In genomic region chr6:13935190-13935880, GRCh38 we compare ENCODE assay signal across 22 cellular contexts. TPM values are rescaled to one million over a fixed set of nuclear protein-coding genes. Genes with fewer than 3 reads are reported as not detected.
"Had no signal": no experiment of that assay in that cellular context is flagged by ENCODE, and none has a peak within 500 bp of the region (broad histone marks: within the 10 kb centered on the region; RNA-seq: fewer than 3 reads in every experiment).

No MANE protein-coding gene starts in this region.

- ATAC-seq: effector memory CD8-positive, alpha-beta T cell; gastroesophageal sphincter; left cardiac atrium; pancreas; right cardiac atrium; stimulated activated memory B cell treated with anti-CD40 and anti-IgM and Interleukin-4, amounts not matched to agents 10 μg/mL and 1 μg/mL and 100 μg/mL, for 72 hours; upper lobe of right lung had no signal

- FAIRE-seq: keratinocyte, pancreas had no signal

- H3K4me1 ChIP-seq: esophagus squamous epithelium, gastroesophageal sphincter, left ventricle myocardium inferior, pancreas, tibial artery, upper lobe of right lung, vagina had no signal

- DNase-seq: effector memory CD8-positive, alpha-beta T cell; esophagus squamous epithelium; foreskin fibroblast; glutamatergic neuron; immature natural killer cell; left cardiac atrium; left ventricle myocardium inferior; mesenchymal stem cell; midbrain; occipital lobe; pancreas; right cardiac atrium; stimulated activated CD4-positive, alpha-beta T cell treated with anti-CD3 and anti-CD28 coated beads, Interleukin-4, amount 100 ng/mL, for 1 hour; stimulated activated CD8-positive, alpha-beta memory T cell treated with anti-CD3 and anti-CD28 coated beads, Interleukin-4, amount 100 ng/mL, for 48 hours; tibial artery; upper lobe of right lung had no signal

- H3K36me3 ChIP-seq: esophagus squamous epithelium, gastroesophageal sphincter, left ventricle myocardium inferior, pancreas, tibial artery, upper lobe of right lung, vagina had no signal

- H3K4me2 ChIP-seq: smooth muscle cell had no signal

- H3K9me3 ChIP-seq: esophagus squamous epithelium, left ventricle myocardium inferior, pancreas, upper lobe of right lung, vagina had no signal

- H3K27ac ChIP-seq: esophagus squamous epithelium, gastroesophageal sphincter, left ventricle myocardium inferior, pancreas, tibial artery, upper lobe of right lung, vagina had no signal

- H3K27me3 ChIP-seq: pancreas, vagina had no signal

- H3K4me3 ChIP-seq: esophagus squamous epithelium, gastroesophageal sphincter, left ventricle myocardium inferior, lung, pancreas, smooth muscle cell, tibial artery, upper lobe of right lung, vagina had no signal

RNA-seq across cellular contexts. Expression of gene RNF182, which starts 10.6 kb away (rescaled TPM):
- total RNA-seq: left ventricle myocardium inferior had no signal
- polyA plus RNA-seq: immature natural killer cell, smooth muscle cell had no signal
